Comparison of ENCODE assay signal across 1 cellular context in the genomic region with DNA sequence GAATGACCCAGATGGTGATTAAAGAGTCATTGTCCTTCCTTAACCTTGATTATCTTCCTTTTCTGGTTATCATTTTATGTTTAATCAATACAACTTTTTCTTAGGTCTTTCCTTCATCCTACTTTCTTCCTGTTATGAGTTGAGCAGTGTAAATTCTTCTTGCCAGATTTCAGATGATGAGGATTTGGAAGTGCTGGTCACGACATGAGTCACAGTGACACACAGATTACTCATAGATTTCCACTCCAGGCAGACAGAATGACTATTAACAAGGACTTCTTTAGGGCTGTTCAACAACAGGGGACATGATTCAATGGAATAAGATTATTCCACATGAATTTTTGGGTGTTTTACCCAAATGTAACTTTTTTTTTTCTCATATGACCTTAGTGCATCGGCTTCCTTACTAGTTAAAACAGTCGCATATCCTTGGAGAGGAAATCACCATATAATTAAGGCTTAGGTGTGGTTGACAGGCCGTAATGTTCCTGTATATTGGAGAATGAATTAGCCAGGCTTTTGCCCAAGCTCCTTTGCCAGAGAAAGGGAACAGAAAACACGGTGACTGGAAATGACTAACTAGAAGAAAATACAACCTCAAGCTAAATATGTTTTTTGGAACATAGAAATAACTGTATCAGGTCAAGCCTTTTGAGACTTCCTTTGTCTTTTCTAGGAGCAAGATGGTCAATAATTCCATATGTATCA.
TF ChIP-seq lines count a peak whose summit lies in the region.

No MANE protein-coding gene starts in this region.

TF ChIP-seq in GM23338, 12 proteins besides CTCF, POLR2A, EP300 and RAD21 (continued from another document):
- TF ChIP-seq, protein P1, sequence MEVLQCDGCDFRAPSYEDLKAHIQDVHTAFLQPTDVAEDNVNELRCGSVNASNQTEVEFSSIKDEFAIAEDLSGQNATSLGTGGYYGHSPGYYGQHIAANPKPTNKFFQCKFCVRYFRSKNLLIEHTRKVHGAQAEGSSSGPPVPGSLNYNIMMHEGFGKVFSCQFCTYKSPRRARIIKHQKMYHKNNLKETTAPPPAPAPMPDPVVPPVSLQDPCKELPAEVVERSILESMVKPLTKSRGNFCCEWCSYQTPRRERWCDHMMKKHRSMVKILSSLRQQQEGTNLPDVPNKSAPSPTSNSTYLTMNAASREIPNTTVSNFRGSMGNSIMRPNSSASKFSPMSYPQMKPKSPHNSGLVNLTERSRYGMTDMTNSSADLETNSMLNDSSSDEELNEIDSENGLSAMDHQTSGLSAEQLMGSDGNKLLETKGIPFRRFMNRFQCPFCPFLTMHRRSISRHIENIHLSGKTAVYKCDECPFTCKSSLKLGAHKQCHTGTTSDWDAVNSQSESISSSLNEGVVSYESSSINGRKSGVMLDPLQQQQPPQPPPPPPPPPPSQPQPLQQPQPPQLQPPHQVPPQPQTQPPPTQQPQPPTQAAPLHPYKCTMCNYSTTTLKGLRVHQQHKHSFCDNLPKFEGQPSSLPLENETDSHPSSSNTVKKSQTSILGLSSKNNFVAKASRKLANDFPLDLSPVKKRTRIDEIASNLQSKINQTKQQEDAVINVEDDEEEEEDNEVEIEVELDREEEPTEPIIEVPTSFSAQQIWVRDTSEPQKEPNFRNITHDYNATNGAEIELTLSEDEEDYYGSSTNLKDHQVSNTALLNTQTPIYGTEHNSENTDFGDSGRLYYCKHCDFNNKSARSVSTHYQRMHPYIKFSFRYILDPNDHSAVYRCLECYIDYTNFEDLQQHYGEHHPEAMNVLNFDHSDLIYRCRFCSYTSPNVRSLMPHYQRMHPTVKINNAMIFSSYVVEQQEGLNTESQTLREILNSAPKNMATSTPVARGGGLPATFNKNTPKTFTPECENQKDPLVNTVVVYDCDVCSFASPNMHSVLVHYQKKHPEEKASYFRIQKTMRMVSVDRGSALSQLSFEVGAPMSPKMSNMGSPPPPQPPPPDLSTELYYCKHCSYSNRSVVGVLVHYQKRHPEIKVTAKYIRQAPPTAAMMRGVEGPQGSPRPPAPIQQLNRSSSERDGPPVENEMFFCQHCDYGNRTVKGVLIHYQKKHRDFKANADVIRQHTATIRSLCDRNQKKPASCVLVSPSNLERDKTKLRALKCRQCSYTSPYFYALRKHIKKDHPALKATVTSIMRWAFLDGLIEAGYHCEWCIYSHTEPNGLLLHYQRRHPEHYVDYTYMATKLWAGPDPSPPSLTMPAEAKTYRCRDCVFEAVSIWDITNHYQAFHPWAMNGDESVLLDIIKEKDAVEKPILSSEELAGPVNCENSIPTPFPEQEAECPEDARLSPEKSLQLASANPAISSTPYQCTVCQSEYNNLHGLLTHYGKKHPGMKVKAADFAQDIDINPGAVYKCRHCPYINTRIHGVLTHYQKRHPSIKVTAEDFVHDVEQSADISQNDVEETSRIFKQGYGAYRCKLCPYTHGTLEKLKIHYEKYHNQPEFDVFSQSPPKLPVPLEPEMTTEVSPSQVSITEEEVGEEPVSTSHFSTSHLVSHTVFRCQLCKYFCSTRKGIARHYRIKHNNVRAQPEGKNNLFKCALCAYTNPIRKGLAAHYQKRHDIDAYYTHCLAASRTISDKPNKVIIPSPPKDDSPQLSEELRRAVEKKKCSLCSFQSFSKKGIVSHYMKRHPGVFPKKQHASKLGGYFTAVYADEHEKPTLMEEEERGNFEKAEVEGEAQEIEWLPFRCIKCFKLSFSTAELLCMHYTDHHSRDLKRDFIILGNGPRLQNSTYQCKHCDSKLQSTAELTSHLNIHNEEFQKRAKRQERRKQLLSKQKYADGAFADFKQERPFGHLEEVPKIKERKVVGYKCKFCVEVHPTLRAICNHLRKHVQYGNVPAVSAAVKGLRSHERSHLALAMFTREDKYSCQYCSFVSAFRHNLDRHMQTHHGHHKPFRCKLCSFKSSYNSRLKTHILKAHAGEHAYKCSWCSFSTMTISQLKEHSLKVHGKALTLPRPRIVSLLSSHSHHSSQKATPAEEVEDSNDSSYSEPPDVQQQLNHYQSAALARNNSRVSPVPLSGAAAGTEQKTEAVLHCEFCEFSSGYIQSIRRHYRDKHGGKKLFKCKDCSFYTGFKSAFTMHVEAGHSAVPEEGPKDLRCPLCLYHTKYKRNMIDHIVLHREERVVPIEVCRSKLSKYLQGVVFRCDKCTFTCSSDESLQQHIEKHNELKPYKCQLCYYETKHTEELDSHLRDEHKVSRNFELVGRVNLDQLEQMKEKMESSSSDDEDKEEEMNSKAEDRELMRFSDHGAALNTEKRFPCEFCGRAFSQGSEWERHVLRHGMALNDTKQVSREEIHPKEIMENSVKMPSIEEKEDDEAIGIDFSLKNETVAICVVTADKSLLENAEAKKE (CRISPR knock-in tag; IDR thresholded peaks at IDR 0.05) = no peak
- TF ChIP-seq ZNF331 (CRISPR knock-in tag; IDR thresholded peaks at IDR 0.05; ENCODE audit: low read depth) (no peak), STAT1 (IDR thresholded peaks at IDR 0.05; ENCODE audit: unreplicated experiment) (no peak), EZH2 (IDR thresholded peaks at IDR 0.05; ENCODE audit: low read depth, unreplicated experiment) (no peak), ZNF114 (CRISPR knock-in tag; IDR thresholded peaks at IDR 0.05) (no peak), POLR2AphosphoS5 (IDR thresholded peaks at IDR 0.05; ENCODE audit: low read depth) (no peak), JUNB (IDR thresholded peaks at IDR 0.05; ENCODE audit: unreplicated experiment) (no peak), CREB1 (CRISPR knock-in tag; IDR thresholded peaks at IDR 0.05; ENCODE audit: low read depth) (no peak)
- TF ChIP-seq, protein P2, sequence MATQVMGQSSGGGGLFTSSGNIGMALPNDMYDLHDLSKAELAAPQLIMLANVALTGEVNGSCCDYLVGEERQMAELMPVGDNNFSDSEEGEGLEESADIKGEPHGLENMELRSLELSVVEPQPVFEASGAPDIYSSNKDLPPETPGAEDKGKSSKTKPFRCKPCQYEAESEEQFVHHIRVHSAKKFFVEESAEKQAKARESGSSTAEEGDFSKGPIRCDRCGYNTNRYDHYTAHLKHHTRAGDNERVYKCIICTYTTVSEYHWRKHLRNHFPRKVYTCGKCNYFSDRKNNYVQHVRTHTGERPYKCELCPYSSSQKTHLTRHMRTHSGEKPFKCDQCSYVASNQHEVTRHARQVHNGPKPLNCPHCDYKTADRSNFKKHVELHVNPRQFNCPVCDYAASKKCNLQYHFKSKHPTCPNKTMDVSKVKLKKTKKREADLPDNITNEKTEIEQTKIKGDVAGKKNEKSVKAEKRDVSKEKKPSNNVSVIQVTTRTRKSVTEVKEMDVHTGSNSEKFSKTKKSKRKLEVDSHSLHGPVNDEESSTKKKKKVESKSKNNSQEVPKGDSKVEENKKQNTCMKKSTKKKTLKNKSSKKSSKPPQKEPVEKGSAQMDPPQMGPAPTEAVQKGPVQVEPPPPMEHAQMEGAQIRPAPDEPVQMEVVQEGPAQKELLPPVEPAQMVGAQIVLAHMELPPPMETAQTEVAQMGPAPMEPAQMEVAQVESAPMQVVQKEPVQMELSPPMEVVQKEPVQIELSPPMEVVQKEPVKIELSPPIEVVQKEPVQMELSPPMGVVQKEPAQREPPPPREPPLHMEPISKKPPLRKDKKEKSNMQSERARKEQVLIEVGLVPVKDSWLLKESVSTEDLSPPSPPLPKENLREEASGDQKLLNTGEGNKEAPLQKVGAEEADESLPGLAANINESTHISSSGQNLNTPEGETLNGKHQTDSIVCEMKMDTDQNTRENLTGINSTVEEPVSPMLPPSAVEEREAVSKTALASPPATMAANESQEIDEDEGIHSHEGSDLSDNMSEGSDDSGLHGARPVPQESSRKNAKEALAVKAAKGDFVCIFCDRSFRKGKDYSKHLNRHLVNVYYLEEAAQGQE (IDR thresholded peaks at IDR 0.05; ENCODE audit: unreplicated experiment) = no peak
- TF ChIP-seq, protein P3, sequence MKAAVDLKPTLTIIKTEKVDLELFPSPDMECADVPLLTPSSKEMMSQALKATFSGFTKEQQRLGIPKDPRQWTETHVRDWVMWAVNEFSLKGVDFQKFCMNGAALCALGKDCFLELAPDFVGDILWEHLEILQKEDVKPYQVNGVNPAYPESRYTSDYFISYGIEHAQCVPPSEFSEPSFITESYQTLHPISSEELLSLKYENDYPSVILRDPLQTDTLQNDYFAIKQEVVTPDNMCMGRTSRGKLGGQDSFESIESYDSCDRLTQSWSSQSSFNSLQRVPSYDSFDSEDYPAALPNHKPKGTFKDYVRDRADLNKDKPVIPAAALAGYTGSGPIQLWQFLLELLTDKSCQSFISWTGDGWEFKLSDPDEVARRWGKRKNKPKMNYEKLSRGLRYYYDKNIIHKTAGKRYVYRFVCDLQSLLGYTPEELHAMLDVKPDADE (IDR thresholded peaks at IDR 0.05) = no peak
